In the genomic region with DNA sequence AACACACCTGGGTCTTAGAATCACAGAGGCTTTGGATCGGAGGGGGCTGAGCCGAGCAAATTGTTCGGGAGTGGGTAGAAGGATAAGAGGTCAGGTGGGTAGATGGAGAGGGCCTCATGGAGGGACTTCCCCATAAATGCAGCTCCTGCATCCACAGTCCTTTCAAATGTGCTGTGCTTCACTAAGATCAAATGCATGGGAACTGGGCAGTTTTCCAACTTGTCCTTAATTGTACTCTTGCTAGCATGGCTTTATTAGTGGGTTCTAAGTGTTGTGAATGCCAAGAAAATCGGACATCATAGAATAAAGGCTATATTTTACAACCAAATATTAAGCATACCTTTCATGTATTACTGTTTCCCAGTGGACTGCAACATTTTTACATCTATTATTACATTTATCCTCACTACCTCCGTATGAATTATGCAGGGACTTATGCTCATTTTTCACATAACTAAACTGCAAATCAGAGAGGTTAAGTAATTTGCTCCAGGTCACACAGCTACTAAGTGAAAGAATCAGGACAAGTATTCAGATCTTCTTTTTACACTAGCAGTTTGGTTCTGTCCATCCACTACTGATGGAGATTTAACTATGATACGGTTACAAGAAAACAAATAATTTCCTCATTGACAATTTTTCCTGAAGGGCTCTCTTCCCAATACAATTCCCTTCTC, we compare ENCODE assay signal across 19 cellular contexts.
A peak's percentile ranks its signal among the peaks of the same experiment; 100 is the strongest.
DNase-seq lines count a peak whose midpoint lies in the region; ATAC-seq and TF ChIP-seq lines count a peak whose summit lies in the region.
"Had no signal": no experiment of that assay in that cellular context is flagged by ENCODE, and none has a peak within 500 bp of the region (broad histone marks: within the 10 kb centered on the region; RNA-seq: fewer than 3 reads in every experiment).

No MANE protein-coding gene starts in this region.

- TF ChIP-seq CTCF in HEK293 (tag by site-specific recombination; IDR thresholded peaks at IDR 0.05): no peak
- TF ChIP-seq CTCF in hepatocyte (IDR thresholded peaks at IDR 0.05; ENCODE audit: poor library complexity): no peak

- H3K4me3 ChIP-seq in HEK293 (ENCODE audit: low read depth, low read length) (no peak overlapping the region), hepatocyte (no peak overlapping the region)
- H3K4me3 ChIP-seq: smooth muscle cell, upper lobe of right lung had no signal

- POLR2A ChIA-PET in HEK293 (lab: Yijun Ruan, JAX): no interaction called here

- H3K36me3 ChIP-seq in HEK293 (ENCODE audit: control insufficient read depth in 2 of 2, insufficient read depth in 1 of 2, low read length in 2 of 2): no peaks in the 10 kb centered on the region
- H3K36me3 ChIP-seq in hepatocyte (replicated peaks; ENCODE audit: insufficient read depth, low read depth): no peaks in the 10 kb centered on the region
- H3K36me3 ChIP-seq: upper lobe of right lung had no signal

- ATAC-seq in HG03097 (IDR thresholded peaks at IDR 0.05; ENCODE audit: low FRiP score, unreplicated experiment): no peak
- ATAC-seq: upper lobe of right lung had no signal

- no peaks in the 10 kb centered on the region for H3K9me3 ChIP-seq in HEK293 (ENCODE audit: control insufficient read depth, insufficient read depth, low read depth, low read length)
- H3K9me3 ChIP-seq in hepatocyte (ENCODE audit: low read depth): no peaks in the 10 kb centered on the region
- H3K9me3 ChIP-seq: upper lobe of right lung had no signal

- H3K4me2 ChIP-seq in hepatocyte: no peak overlapping the region
- H3K4me2 ChIP-seq: smooth muscle cell had no signal

- DNase-seq in DMS53 (lab: John Stamatoyannopoulos, UW) (peak; percentile 14), DMS53 treated with DMSO at 0.1 percent for 48 hours (lab: John Stamatoyannopoulos, UW; ENCODE audit: unreplicated experiment) (no peak), NCI-H345 (lab: John Stamatoyannopoulos, UW) (peak; percentile 87), dermis blood vessel endothelial cell (peak; percentile 26), hepatocyte (ENCODE audit: low spot score) (no peak), NOMO-1 treated with dmso at 0.1 percent for 144 hours (lab: John Stamatoyannopoulos, UW; ENCODE audit: unreplicated experiment) (no peak)
- DNase-seq: activated CD4-positive, CD25-positive, alpha-beta regulatory T cell; activated naive CD8-positive, alpha-beta T cell treated with anti-CD3 and anti-CD28 coated beads, Interleukin-2, amount 10 ng/mL, durations not matched to agents 7 days and 5 days; CD4-positive, CD25-positive, alpha-beta regulatory T cell; effector CD8-positive, alpha-beta T cell; H7; hypothalamus; MM.1S; NCI-H524 treated with DMSO at 0.1 percent for 48 hours; stimulated activated naive B cell treated with anti-CD40 and anti-IgM and Interleukin-4, amounts not matched to agents 10 μg/mL and 1 μg/mL and 100 μg/mL, for 72 hours; upper lobe of right lung had no signal

- H3K9me2 ChIP-seq in hepatocyte (replicated peaks; ENCODE audit: insufficient read depth): no peaks in the 10 kb centered on the region

- CTCF ChIA-PET in HEK293 (lab: Yijun Ruan, JAX): no interaction called here

- H3K79me2 ChIP-seq in hepatocyte: no peaks in the 10 kb centered on the region

- H4K20me1 ChIP-seq in hepatocyte (ENCODE audit: insufficient read depth, poor library complexity, severe bottlenecking): no peaks in the 10 kb centered on the region

- H3K27ac ChIP-seq in HEK293 (ENCODE audit: extremely low read depth, low read depth, low read length) (no peak overlapping the region), hepatocyte (no peak overlapping the region)
- H3K27ac ChIP-seq: upper lobe of right lung had no signal

- H3K27me3 ChIP-seq in hepatocyte: no peaks in the 10 kb centered on the region
- H3K27me3 ChIP-seq: upper lobe of right lung had no signal

- H3K4me1 ChIP-seq in HEK293 (ENCODE audit: control insufficient read depth, insufficient read depth, low read length): no peaks in the 10 kb centered on the region
- H3K4me1 ChIP-seq in hepatocyte (ENCODE audit: insufficient read depth): no peaks in the 10 kb centered on the region

- no peak overlapping the region for H2AFZ ChIP-seq in hepatocyte

- WGBS in hepatocyte (ENCODE audit: low lambda C conversion rate, missing lambda C conversion rate): 89% methylated on average over 6 of the region's 6 CpGs

TF ChIP-seq in HEK293, 187 proteins besides CTCF, POLR2A, EP300 and RAD21:
- TF ChIP-seq ZNF354C (tag by site-specific recombination; IDR thresholded peaks at IDR 0.05; ENCODE audit: borderline replicate concordance, low read depth): no peak
- no peak for TF ChIP-seq ZNF391 (tag by site-specific recombination; IDR thresholded peaks at IDR 0.05; ENCODE audit: borderline replicate concordance, low read depth)
- TF ChIP-seq ZNF768 (tag by site-specific recombination; IDR thresholded peaks at IDR 0.05): peak; percentile 71; the same call in 1 of the 2 replicates
- no peak for TF ChIP-seq ZNF404 (tag by site-specific recombination; IDR thresholded peaks at IDR 0.05)
- TF ChIP-seq ZNF585B (tag by site-specific recombination; IDR thresholded peaks at IDR 0.05): no peak
- TF ChIP-seq, protein P1, sequence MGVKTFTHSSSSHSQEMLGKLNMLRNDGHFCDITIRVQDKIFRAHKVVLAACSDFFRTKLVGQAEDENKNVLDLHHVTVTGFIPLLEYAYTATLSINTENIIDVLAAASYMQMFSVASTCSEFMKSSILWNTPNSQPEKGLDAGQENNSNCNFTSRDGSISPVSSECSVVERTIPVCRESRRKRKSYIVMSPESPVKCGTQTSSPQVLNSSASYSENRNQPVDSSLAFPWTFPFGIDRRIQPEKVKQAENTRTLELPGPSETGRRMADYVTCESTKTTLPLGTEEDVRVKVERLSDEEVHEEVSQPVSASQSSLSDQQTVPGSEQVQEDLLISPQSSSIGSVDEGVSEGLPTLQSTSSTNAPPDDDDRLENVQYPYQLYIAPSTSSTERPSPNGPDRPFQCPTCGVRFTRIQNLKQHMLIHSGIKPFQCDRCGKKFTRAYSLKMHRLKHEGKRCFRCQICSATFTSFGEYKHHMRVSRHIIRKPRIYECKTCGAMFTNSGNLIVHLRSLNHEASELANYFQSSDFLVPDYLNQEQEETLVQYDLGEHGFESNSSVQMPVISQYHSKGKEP (tag by site-specific recombination; IDR thresholded peaks at IDR 0.05): peak; percentile 75
- TF ChIP-seq ZFHX2 (tag by site-specific recombination; conservative IDR thresholded peaks at IDR 0.05): 0 out of 2 replicates have a peak, but pooled peaks have one; percentile 21
- TF ChIP-seq ZNF654 (tag by site-specific recombination; IDR thresholded peaks at IDR 0.05; ENCODE audit: low read depth): no peak

Comparison
In these comparisons a context has a peak if more than half of its experiments do, and no peak if none do; other contexts are left out.
1. DNase-seq: peak in DMS53 (single experiment), NCI-H345 (single experiment) and dermis blood vessel endothelial cell (single experiment); none in DMS53 treated with DMSO at 0.1 percent for 48 hours (single experiment), hepatocyte (single experiment) and NOMO-1 treated with dmso at 0.1 percent for 144 hours (single experiment).